ENCODE assay signal across 8 cellular contexts in the genomic region with DNA sequence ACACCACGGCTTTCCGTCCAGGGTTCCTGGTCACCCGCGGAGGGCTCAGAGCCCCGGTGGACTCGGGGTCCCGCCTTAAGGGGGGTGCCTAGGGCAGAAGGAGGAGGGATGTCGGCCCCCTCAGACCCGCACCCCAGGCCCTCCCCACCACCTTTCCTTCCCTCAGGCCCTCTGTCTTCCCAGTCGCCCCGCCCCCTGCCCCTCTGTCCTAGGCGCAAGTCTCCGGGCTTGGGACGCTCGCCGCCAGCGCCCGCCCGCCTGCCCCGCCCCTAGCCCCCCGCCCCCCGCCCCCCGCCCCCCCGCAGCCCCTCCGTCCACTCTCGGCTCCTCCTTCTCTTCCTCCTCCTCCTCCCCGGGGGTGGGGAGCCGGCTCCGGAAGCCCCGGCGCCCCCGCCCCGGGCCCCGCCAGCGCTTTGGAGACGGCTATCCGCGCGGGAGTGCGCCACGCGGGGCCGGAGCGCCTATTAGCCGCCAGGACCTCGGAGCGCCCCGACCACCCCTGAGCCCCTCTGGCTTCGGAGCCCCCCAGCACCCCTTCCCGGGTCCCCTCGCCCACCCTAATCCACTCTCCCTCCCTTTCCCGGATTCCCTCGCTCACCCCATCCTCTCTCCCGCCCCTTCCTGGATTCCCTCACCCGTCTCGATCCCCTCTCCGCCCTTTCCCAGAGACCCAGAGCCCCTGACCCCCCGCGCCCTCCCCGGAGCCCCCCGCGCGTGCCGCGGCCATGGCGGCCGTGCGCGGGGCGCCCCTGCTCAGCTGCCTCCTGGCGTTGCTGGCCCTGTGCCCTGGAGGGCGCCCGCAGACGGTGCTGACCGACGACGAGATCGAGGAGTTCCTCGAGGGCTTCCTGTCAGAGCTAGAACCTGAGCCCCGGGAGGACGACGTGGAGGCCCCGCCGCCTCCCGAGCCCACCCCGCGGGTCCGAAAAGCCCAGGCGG. TPM values are rescaled to one million over a fixed set of nuclear protein-coding genes. Genes with fewer than 3 reads are reported as not detected.
A peak's percentile ranks its signal among the peaks of the same experiment; 100 is the strongest.
DNase-seq lines count a peak whose midpoint lies in the region; ATAC-seq and TF ChIP-seq lines count a peak whose summit lies in the region.

TSS of gene AEBP1 (plus strand) at position 405 of the 939 bp plus-strand sequence. CDS start at position 726, 321 bp downstream.

- H3K36me3 ChIP-seq in right atrium auricular region = peaks cover 22% of the 10 kb centered on the region

- H3K27me3 Mint-ChIP-seq in activated naive CD8-positive, alpha-beta T cell = no peaks in the 10 kb centered on the region

- H3K9me3 ChIP-seq in right atrium auricular region = no peaks in the 10 kb centered on the region

- H3K4me1 ChIP-seq in right atrium auricular region = peaks cover 0 to 73% of the 10 kb centered on the region in 2 donors

- peak; percentile 56 for DNase-seq in stimulated activated CD4-positive, alpha-beta T cell treated with anti-CD3 and anti-CD28 coated beads, Interleukin-15, amount 100 ng/mL, for 24 hours
- no peak for DNase-seq in stimulated activated CD4-positive, alpha-beta T cell treated with anti-CD3 and anti-CD28 coated beads, Interleukin-1b, Interleukin-23, amount 100 ng/mL, for 48 hours
- DNase-seq in right atrium auricular region (ENCODE audit: low spot score) (no peak), retina (peak; percentile 46)

- H3K27me3 ChIP-seq in right atrium auricular region = no peaks in the 10 kb centered on the region

- ATAC-seq in GM18870 (IDR thresholded peaks at IDR 0.05; ENCODE audit: unreplicated experiment) (no peak), HG02870 (IDR thresholded peaks at IDR 0.05; ENCODE audit: unreplicated experiment) (no peak), HG03095 (IDR thresholded peaks at IDR 0.05; ENCODE audit: unreplicated experiment) (no peak)

- peak within 1 kb of the TSS; percentile 88 to 92 for H3K27ac ChIP-seq in right atrium auricular region

- H3K4me3 ChIP-seq in right atrium auricular region = peak within 1 kb of the TSS; percentile 46 to 72

- H3K4me1 Mint-ChIP-seq in activated naive CD8-positive, alpha-beta T cell (ENCODE audit: low read depth) = peaks cover 16% of the 10 kb centered on the region

- H3K36me3 Mint-ChIP-seq in activated naive CD8-positive, alpha-beta T cell = no peaks in the 10 kb centered on the region

- H3K27ac Mint-ChIP-seq in activated naive CD8-positive, alpha-beta T cell = peak within 1 kb of the TSS; percentile 86

- no peaks in the 10 kb centered on the region for H3K9me3 Mint-ChIP-seq in activated naive CD8-positive, alpha-beta T cell (ENCODE audit: low read depth)

- H3K4me3 Mint-ChIP-seq in activated naive CD8-positive, alpha-beta T cell = peak within 1 kb of the TSS; percentile 89

- no peak for TF ChIP-seq CTCF in right atrium auricular region (IDR thresholded peaks at IDR 0.05)

RNA-seq across cellular contexts. Expression of gene AEBP1, which starts in this region (rescaled TPM):
- total RNA-seq in right atrium auricular region = 100 to 1,000 TPM in 1 of 2 donors, 10 to 100 TPM in 1; 84.4 to 193 TPM

Comparison
In these comparisons a context has a peak if more than half of its experiments do, and no peak if none do; other contexts are left out.
1. DNase-seq: peak in stimulated activated CD4-positive, alpha-beta T cell treated with anti-CD3 and anti-CD28 coated beads, Interleukin-15, amount 100 ng/mL, for 24 hours (single experiment) and retina (single experiment); none in stimulated activated CD4-positive, alpha-beta T cell treated with anti-CD3 and anti-CD28 coated beads, Interleukin-1b, Interleukin-23, amount 100 ng/mL, for 48 hours (single experiment) and right atrium auricular region (single experiment).